29 cellular contexts compared by ENCODE assay signal in the genomic region with DNA sequence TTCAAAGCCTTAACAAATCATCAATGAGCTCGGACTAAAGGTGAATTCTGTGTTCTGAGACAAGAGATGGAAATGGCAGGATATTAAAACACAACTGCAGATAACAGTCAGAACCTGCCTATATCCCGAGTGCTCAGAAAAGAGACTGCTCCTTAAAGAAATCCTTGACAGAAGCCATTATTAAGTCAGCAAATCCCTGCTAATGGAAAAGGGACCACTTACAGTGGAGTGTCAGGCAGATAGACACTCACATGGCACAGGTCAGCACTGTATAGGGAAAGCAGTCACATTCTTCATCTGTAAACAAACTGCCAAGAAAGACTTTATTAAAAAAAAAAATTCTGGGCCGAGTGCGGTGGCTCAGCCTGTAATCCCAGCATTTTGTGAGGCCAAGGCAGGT.
DNase-seq lines count a peak whose midpoint lies in the region; ATAC-seq, FAIRE-seq and TF ChIP-seq lines count a peak whose summit lies in the region.
"Had no signal": no experiment of that assay in that cellular context is flagged by ENCODE, and none has a peak within 500 bp of the region (broad histone marks: within the 10 kb centered on the region; RNA-seq: fewer than 3 reads in every experiment).

No MANE protein-coding gene starts in this region.

- H3K4me1 Mint-ChIP-seq in GM23338: peaks cover 3% of the 10 kb centered on the region; the same call in 2 of the 3 replicates
- H3K4me1 Mint-ChIP-seq: CD14-positive monocyte; CD4-positive, alpha-beta memory T cell; CD8-positive, alpha-beta memory T cell had no signal

- H3K9me2 ChIP-seq in GM23338 (ENCODE audit: insufficient read depth) (no peaks in the 10 kb centered on the region), neural cell (ENCODE audit: insufficient read depth, low read length) (no peaks in the 10 kb centered on the region)

- TF ChIP-seq POLR2A in H54 (IDR thresholded peaks at IDR 0.05; ENCODE audit: low read depth, low read length): no peak

- no peak for TF ChIP-seq CTCF in GM23338 (conservative IDR thresholded peaks at IDR 0.05; ENCODE audit: low read depth in 2 of 2)
- TF ChIP-seq CTCF in neural cell (IDR thresholded peaks at IDR 0.05; ENCODE audit: poor library complexity, severe bottlenecking): no peak

- no peak for TF ChIP-seq RAD21 in neural cell (conservative IDR thresholded peaks at IDR 0.05)

- H2AFZ ChIP-seq in GM23338 (0 out of 2 replicates have a peak overlapping the region, but pooled peaks have one; percentile 8), neural cell (ENCODE audit: low read depth, low read length) (no peak overlapping the region)

- ATAC-seq in GM23338 (no peak), HG03469 (IDR thresholded peaks at IDR 0.05; ENCODE audit: unreplicated experiment) (no peak), HG02852 (IDR thresholded peaks at IDR 0.05; ENCODE audit: unreplicated experiment) (no peak)
- ATAC-seq: GM12878 had no signal

- DNase-seq in GM23338 (ENCODE audit: low spot score) (no peak), H54 (ENCODE audit: insufficient read length, low spot score) (no peak), NCI-H2227 treated with DMSO at 0.1 percent for 48 hours (lab: John Stamatoyannopoulos, UW) (peak; percentile 17), SHP77 (lab: John Stamatoyannopoulos, UW) (no peak)
- DNase-seq in stimulated activated CD4-positive, alpha-beta T cell treated with anti-CD3 and anti-CD28 coated beads, Interleukin-2, amount 100 ng/mL, for 24 hours: no peak
- DNase-seq: 8988T; ACHN; BE2C; C1 segment of cervical spinal cord; CD4-positive, alpha-beta memory T cell; CD4-positive, CD25-positive, alpha-beta regulatory T cell; CD8-positive, alpha-beta memory T cell; COR-L47; DMS 273 treated with DMSO at 0.1 percent for 48 hours; DMS153; DMS79; DND-41; EL; GDM1 had no signal

- H3K9me3 Mint-ChIP-seq in GM23338: no peaks in the 10 kb centered on the region

- H3K9ac ChIP-seq in neural cell (ENCODE audit: low read length): peak overlapping the region; percentile 45
- H3K9ac ChIP-seq: BLaER1 had no signal

- peaks cover 7% of the 10 kb centered on the region; the same call in 1 of the 2 replicates for H3K4me1 ChIP-seq in GM23338 (ENCODE audit: insufficient read depth)
- H3K4me1 ChIP-seq: BE2C, BLaER1 had no signal

- no peaks in the 10 kb centered on the region for H3K27me3 Mint-ChIP-seq in GM23338 (ENCODE audit: insufficient read depth, low read depth, poor library complexity)
- H3K27me3 Mint-ChIP-seq: CD4-positive, alpha-beta memory T cell; CD4-positive, CD25-positive, alpha-beta regulatory T cell; CD8-positive, alpha-beta memory T cell had no signal

- H3K27me3 ChIP-seq in GM23338 (ENCODE audit: insufficient read depth): no peaks in the 10 kb centered on the region
- H3K27me3 ChIP-seq in neural cell (ENCODE audit: insufficient read depth, low read depth, low read length): no peaks in the 10 kb centered on the region
- H3K27me3 ChIP-seq: BE2C, BLaER1 had no signal

- H3K4me3 Mint-ChIP-seq in GM23338: no peak overlapping the region
- H3K4me3 Mint-ChIP-seq: CD14-positive monocyte; CD4-positive, alpha-beta memory T cell; CD4-positive, CD25-positive, alpha-beta regulatory T cell; CD8-positive, alpha-beta memory T cell had no signal

- H3K27ac ChIP-seq in GM23338 (ENCODE audit: low read depth) (no peak overlapping the region), neural cell (ENCODE audit: low read length) (peak overlapping the region; percentile 85)
- H3K27ac ChIP-seq: BLaER1 had no signal

- no peak overlapping the region for H3K4me3 ChIP-seq in GM23338
- H3K4me3 ChIP-seq in neural cell (ENCODE audit: low read length): no peak overlapping the region
- H3K4me3 ChIP-seq: BLaER1, GM12878 had no signal

- H3K27ac Mint-ChIP-seq in GM23338: no peak overlapping the region
- H3K27ac Mint-ChIP-seq: CD14-positive monocyte; CD4-positive, alpha-beta memory T cell; CD4-positive, CD25-positive, alpha-beta regulatory T cell; CD8-positive, alpha-beta memory T cell had no signal

- H3K4me2 ChIP-seq in GM23338 (no peak overlapping the region), neural cell (ENCODE audit: low read length) (no peak overlapping the region)
- H3K4me2 ChIP-seq: BLaER1 had no signal

- TF ChIP-seq EP300 in neural cell (conservative IDR thresholded peaks at IDR 0.05; ENCODE audit: poor library complexity, severe bottlenecking): peak; percentile 93

- no peaks in the 10 kb centered on the region for H3K36me3 Mint-ChIP-seq in GM23338 (ENCODE audit: low read depth)
- H3K36me3 Mint-ChIP-seq: CD14-positive monocyte; CD4-positive, alpha-beta memory T cell; CD4-positive, CD25-positive, alpha-beta regulatory T cell; CD8-positive, alpha-beta memory T cell had no signal

- H3K36me3 ChIP-seq in GM23338 (ENCODE audit: insufficient read depth) (no peaks in the 10 kb centered on the region), neural cell (ENCODE audit: insufficient read depth, low read length) (no peaks in the 10 kb centered on the region)
- H3K36me3 ChIP-seq: BE2C, BLaER1 had no signal

- H3K9me3 ChIP-seq in neural cell (ENCODE audit: low read length): no peaks in the 10 kb centered on the region
- H3K9me3 ChIP-seq: BE2C, BLaER1 had no signal

- H3K79me2 ChIP-seq in GM23338 (replicated peaks; ENCODE audit: insufficient read depth): no peaks in the 10 kb centered on the region
- H3K79me2 ChIP-seq in neural cell (replicated peaks; ENCODE audit: insufficient read depth, low read length): no peaks in the 10 kb centered on the region

- H3F3A ChIP-seq in GM23338 (replicated peaks; ENCODE audit: low read depth): no peaks in the 10 kb centered on the region
- H3F3A ChIP-seq in neural cell (ENCODE audit: insufficient read depth, low read length, poor library complexity, severe bottlenecking): peaks cover 11% of the 10 kb centered on the region

- H4K20me1 ChIP-seq in GM23338 (replicated peaks; ENCODE audit: insufficient read depth) (no peaks in the 10 kb centered on the region), neural cell (ENCODE audit: insufficient read depth) (no peaks in the 10 kb centered on the region)
- H4K20me1 ChIP-seq: BLaER1 had no signal

- FAIRE-seq in H54 (lab: Jason Lieb, UNC): peak; percentile 60
- FAIRE-seq: A204.1, GM12878, GM12892, GM18507, GM19239 had no signal

TF ChIP-seq in GM23338, 12 proteins besides CTCF, POLR2A, EP300 and RAD21 (continues in another document):
- TF ChIP-seq EZH2 (IDR thresholded peaks at IDR 0.05; ENCODE audit: low read depth, unreplicated experiment): no peak

TF ChIP-seq in neural cell, 6 proteins besides CTCF, POLR2A, EP300 and RAD21:
- TF ChIP-seq MXI1 (conservative IDR thresholded peaks at IDR 0.05; ENCODE audit: poor library complexity, severe bottlenecking) (no peak), POLR2AphosphoS5 (IDR thresholded peaks at IDR 0.05) (peak; percentile 76)
- TF ChIP-seq, protein P1, sequence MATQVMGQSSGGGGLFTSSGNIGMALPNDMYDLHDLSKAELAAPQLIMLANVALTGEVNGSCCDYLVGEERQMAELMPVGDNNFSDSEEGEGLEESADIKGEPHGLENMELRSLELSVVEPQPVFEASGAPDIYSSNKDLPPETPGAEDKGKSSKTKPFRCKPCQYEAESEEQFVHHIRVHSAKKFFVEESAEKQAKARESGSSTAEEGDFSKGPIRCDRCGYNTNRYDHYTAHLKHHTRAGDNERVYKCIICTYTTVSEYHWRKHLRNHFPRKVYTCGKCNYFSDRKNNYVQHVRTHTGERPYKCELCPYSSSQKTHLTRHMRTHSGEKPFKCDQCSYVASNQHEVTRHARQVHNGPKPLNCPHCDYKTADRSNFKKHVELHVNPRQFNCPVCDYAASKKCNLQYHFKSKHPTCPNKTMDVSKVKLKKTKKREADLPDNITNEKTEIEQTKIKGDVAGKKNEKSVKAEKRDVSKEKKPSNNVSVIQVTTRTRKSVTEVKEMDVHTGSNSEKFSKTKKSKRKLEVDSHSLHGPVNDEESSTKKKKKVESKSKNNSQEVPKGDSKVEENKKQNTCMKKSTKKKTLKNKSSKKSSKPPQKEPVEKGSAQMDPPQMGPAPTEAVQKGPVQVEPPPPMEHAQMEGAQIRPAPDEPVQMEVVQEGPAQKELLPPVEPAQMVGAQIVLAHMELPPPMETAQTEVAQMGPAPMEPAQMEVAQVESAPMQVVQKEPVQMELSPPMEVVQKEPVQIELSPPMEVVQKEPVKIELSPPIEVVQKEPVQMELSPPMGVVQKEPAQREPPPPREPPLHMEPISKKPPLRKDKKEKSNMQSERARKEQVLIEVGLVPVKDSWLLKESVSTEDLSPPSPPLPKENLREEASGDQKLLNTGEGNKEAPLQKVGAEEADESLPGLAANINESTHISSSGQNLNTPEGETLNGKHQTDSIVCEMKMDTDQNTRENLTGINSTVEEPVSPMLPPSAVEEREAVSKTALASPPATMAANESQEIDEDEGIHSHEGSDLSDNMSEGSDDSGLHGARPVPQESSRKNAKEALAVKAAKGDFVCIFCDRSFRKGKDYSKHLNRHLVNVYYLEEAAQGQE (IDR thresholded peaks at IDR 0.05; ENCODE audit: borderline replicate concordance): peak; percentile 97
